In genomic region chr2:237490009-237490804, GRCh38 we compare ENCODE assay signal across 15 cellular contexts. TPM values are rescaled to one million over a fixed set of nuclear protein-coding genes. Genes with fewer than 3 reads are reported as not detected.
DNase-seq lines count a peak whose midpoint lies in the region; ATAC-seq and TF ChIP-seq lines count a peak whose summit lies in the region.
"Had no signal": no experiment of that assay in that cellular context is flagged by ENCODE, and none has a peak within 500 bp of the region (broad histone marks: within the 10 kb centered on the region; RNA-seq: fewer than 3 reads in every experiment).

No MANE protein-coding gene starts in this region.

- no peaks in the 10 kb centered on the region for H3K4me1 Mint-ChIP-seq in activated CD8-positive, alpha-beta memory T cell treated with anti-CD3 and anti-CD28 coated beads, Interleukin-2, amount 10 ng/mL, durations not matched to agents 7 days and 5 days

- TF ChIP-seq CTCF in PC-9 (conservative IDR thresholded peaks at IDR 0.05): no peak
- TF ChIP-seq CTCF in osteoblast (IDR thresholded peaks at IDR 0.05; ENCODE audit: extremely low read depth, low read depth, low read length): no peak

- CTCF ChIA-PET in PC-9 (lab: Charles Lee): interaction anchor here (0.6 to 2.5 kb wide), 6 partner anchors 10 to 68 kb away, joined by 3 to 7 read pairs (median 4); no protein-coding TSS in a partner anchor
- CTCF ChIA-PET in activated CD8-positive, alpha-beta memory T cell treated with anti-CD3 and anti-CD28 coated beads, Interleukin-2, amount 10 ng/mL, durations not matched to agents 7 days and 5 days (lab: Charles Lee): interaction anchor here (1.7 kb wide), 1 partner anchor 15 kb away, joined by 6 read pairs; no protein-coding TSS in a partner anchor

- H3K27me3 ChIP-seq in PC-9 (ENCODE audit: insufficient read depth, low read depth): no peaks in the 10 kb centered on the region
- no peaks in the 10 kb centered on the region for H3K27me3 ChIP-seq in osteoblast (ENCODE audit: insufficient read depth, low read length)
- H3K27me3 ChIP-seq: uterus had no signal

- intact Hi-C loops in PC-9 (cut with micrococcal nuclease; ENCODE audit: unreplicated experiment): loop anchor here (1.0 kb wide), 2 partner anchors 11 to 15 kb away; no protein-coding TSS in a partner anchor

- H3K9me2 ChIP-seq in PC-9 (ENCODE audit: insufficient read depth): no peaks in the 10 kb centered on the region

- H3F3A ChIP-seq in PC-9 (ENCODE audit: insufficient read depth, low read depth): peaks cover 50% of the 10 kb centered on the region

- H3K4me3 ChIP-seq in PC-9: peak overlapping the region; percentile 70
- no peak overlapping the region for H3K4me3 ChIP-seq in osteoblast (ENCODE audit: insufficient read depth, low read length)
- H3K4me3 ChIP-seq: BLaER1 treated with 17β-estradiol and CSF1 and Interleukin-3, amounts not matched to agents 10 nM and 100 nM; sigmoid colon; uterus had no signal

- no peak for ATAC-seq in GM18511 (IDR thresholded peaks at IDR 0.05; ENCODE audit: unreplicated experiment)
- no peak for ATAC-seq in activated CD8-positive, alpha-beta memory T cell treated with anti-CD3 and anti-CD28 coated beads, Interleukin-2, amount 10 ng/mL, durations not matched to agents 7 days and 5 days

- BruUV-seq in PC-9 (replicated peaks; lab: Mats Ljungman, UMichigan): no TSS peak

- peaks cover 16% of the 10 kb centered on the region for H3K9me3 ChIP-seq in PC-9 (ENCODE audit: insufficient read depth, low read depth)
- H3K9me3 ChIP-seq in osteoblast (ENCODE audit: low read depth, low read length): peaks cover 8% of the 10 kb centered on the region

- peaks cover 45% of the 10 kb centered on the region for H3K27me3 Mint-ChIP-seq in activated CD8-positive, alpha-beta memory T cell treated with anti-CD3 and anti-CD28 coated beads, Interleukin-2, amount 10 ng/mL, durations not matched to agents 7 days and 5 days

- peaks cover 11% of the 10 kb centered on the region for H3K9me3 Mint-ChIP-seq in activated CD8-positive, alpha-beta memory T cell treated with anti-CD3 and anti-CD28 coated beads, Interleukin-2, amount 10 ng/mL, durations not matched to agents 7 days and 5 days (ENCODE audit: low read depth)

- DNase-seq in DMS53 treated with DMSO at 0.1 percent for 48 hours (lab: John Stamatoyannopoulos, UW; ENCODE audit: unreplicated experiment): peak; percentile 90
- DNase-seq in PC-9: peak; percentile 65 to 100
- DNase-seq in foreskin melanocyte: peak; percentile 99
- DNase-seq in osteoblast (ENCODE audit: insufficient read length, low spot score, missing footprints): peak; percentile 75
- DNase-seq in activated CD8-positive, alpha-beta memory T cell treated with anti-CD3 and anti-CD28 coated beads, Interleukin-2, amount 10 ng/mL, durations not matched to agents 7 days and 5 days: no peak
- DNase-seq in GF-D8 (lab: John Stamatoyannopoulos, UW): no peak
- no peak for DNase-seq in SK-N-DZ (ENCODE audit: low spot score)
- DNase-seq: activated T-cell treated with anti-CD3 and anti-CD28 coated beads, Interleukin-2, amount 50 U/mL, for 24 hours; HCEC 1CT; midbrain; NCI-H2227 treated with DMSO at 0.1 percent for 48 hours; sigmoid colon; uterus had no signal

- H3K27ac ChIP-seq in PC-9: peak overlapping the region; percentile 99
- H3K27ac ChIP-seq in osteoblast (ENCODE audit: low read depth, low read length): peak overlapping the region; percentile 6
- H3K27ac ChIP-seq: BLaER1 treated with 17β-estradiol and CSF1 and Interleukin-3, amounts not matched to agents 10 nM and 100 nM; sigmoid colon had no signal

- peaks cover 61% of the 10 kb centered on the region for H3K4me1 ChIP-seq in PC-9 (replicated peaks; ENCODE audit: insufficient read depth)
- peaks cover 34% of the 10 kb centered on the region for H3K4me1 ChIP-seq in osteoblast (ENCODE audit: insufficient read depth, low read length)

- H3K4me2 ChIP-seq in PC-9 (peak overlapping the region; percentile 99), osteoblast (ENCODE audit: insufficient read depth, low read length) (no peak overlapping the region)

- H3K79me2 ChIP-seq in PC-9 (ENCODE audit: low read depth) (peaks cover 93% of the 10 kb centered on the region), osteoblast (ENCODE audit: insufficient read depth, low read length) (peaks cover 100% of the 10 kb centered on the region)

- POLR2A ChIA-PET in PC-9 (lab: Charles Lee; ENCODE audit: unreplicated experiment): interaction anchor here (0.5 to 1.7 kb wide), 10 partner anchors 11 to 198 kb away, joined by 3 to 42 read pairs (median 6); no protein-coding TSS in a partner anchor

- no peak overlapping the region for H3K27ac Mint-ChIP-seq in activated CD8-positive, alpha-beta memory T cell treated with anti-CD3 and anti-CD28 coated beads, Interleukin-2, amount 10 ng/mL, durations not matched to agents 7 days and 5 days
- H3K27ac Mint-ChIP-seq: activated T-cell treated with anti-CD3 and anti-CD28 coated beads, Interleukin-2, amount 50 U/mL, for 24 hours had no signal

- H3K4me3 Mint-ChIP-seq in activated CD8-positive, alpha-beta memory T cell treated with anti-CD3 and anti-CD28 coated beads, Interleukin-2, amount 10 ng/mL, durations not matched to agents 7 days and 5 days: no peak overlapping the region
- H3K4me3 Mint-ChIP-seq: activated T-cell treated with anti-CD3 and anti-CD28 coated beads, Interleukin-2, amount 50 U/mL, for 24 hours had no signal

- H4K20me1 ChIP-seq in PC-9 (ENCODE audit: insufficient read depth) (no peaks in the 10 kb centered on the region), osteoblast (ENCODE audit: insufficient read depth, low read length) (peaks cover 3% of the 10 kb centered on the region)
- H4K20me1 ChIP-seq: BLaER1 treated with 17β-estradiol and CSF1 and Interleukin-3, amounts not matched to agents 10 nM and 100 nM had no signal

- H3K36me3 Mint-ChIP-seq in activated CD8-positive, alpha-beta memory T cell treated with anti-CD3 and anti-CD28 coated beads, Interleukin-2, amount 10 ng/mL, durations not matched to agents 7 days and 5 days: no peaks in the 10 kb centered on the region

- peaks cover 49% of the 10 kb centered on the region for H3K36me3 ChIP-seq in PC-9 (ENCODE audit: low read depth)
- peaks cover 46% of the 10 kb centered on the region for H3K36me3 ChIP-seq in osteoblast (ENCODE audit: insufficient read depth, low read length)
- H3K36me3 ChIP-seq: sigmoid colon, uterus had no signal

- H2AFZ ChIP-seq in PC-9 (no peak overlapping the region), osteoblast (ENCODE audit: low read length) (no peak overlapping the region)

RNA-seq across cellular contexts. Expression of gene MLPH, which starts 3.2 kb away (rescaled TPM):
- 237 and 283 TPM in 2 replicates for total RNA-seq in PC-9 (2021)
- 25.7 and 32.1 TPM in 2 replicates for total RNA-seq in osteoblast
- not detected for total RNA-seq in activated CD8-positive, alpha-beta memory T cell treated with anti-CD3 and anti-CD28 coated beads, Interleukin-2, amount 10 ng/mL, durations not matched to agents 7 days and 5 days
- polyA plus RNA-seq in SK-N-DZ (2014; cell fraction: cytosol; rRNA removed): not detected in 2 replicates
- polyA plus RNA-seq in SK-N-DZ (2014; cell fraction: nucleus; rRNA removed): not detected in 2 replicates

Comparison
In these comparisons a context has a peak if more than half of its experiments do, and no peak if none do; other contexts are left out.
1. DNase-seq: peak in DMS53 treated with DMSO at 0.1 percent for 48 hours (single experiment), PC-9 (2 of 2), foreskin melanocyte (single experiment) and osteoblast (single experiment); none in activated CD8-positive, alpha-beta memory T cell treated with anti-CD3 and anti-CD28 coated beads, Interleukin-2, amount 10 ng/mL, durations not matched to agents 7 days and 5 days (single experiment), GF-D8 (single experiment) and SK-N-DZ (single experiment).
2. RNA of gene MLPH, which starts 3.2 kb away (total RNA-seq): 237 to 283 TPM in PC-9 and 25.7 to 32.1 TPM in osteoblast; not detected in activated CD8-positive, alpha-beta memory T cell treated with anti-CD3 and anti-CD28 coated beads, Interleukin-2, amount 10 ng/mL, durations not matched to agents 7 days and 5 days; every median in the first group is over 10 times any median in the second.